15 cellular contexts compared by ENCODE assay signal in the genomic region with DNA sequence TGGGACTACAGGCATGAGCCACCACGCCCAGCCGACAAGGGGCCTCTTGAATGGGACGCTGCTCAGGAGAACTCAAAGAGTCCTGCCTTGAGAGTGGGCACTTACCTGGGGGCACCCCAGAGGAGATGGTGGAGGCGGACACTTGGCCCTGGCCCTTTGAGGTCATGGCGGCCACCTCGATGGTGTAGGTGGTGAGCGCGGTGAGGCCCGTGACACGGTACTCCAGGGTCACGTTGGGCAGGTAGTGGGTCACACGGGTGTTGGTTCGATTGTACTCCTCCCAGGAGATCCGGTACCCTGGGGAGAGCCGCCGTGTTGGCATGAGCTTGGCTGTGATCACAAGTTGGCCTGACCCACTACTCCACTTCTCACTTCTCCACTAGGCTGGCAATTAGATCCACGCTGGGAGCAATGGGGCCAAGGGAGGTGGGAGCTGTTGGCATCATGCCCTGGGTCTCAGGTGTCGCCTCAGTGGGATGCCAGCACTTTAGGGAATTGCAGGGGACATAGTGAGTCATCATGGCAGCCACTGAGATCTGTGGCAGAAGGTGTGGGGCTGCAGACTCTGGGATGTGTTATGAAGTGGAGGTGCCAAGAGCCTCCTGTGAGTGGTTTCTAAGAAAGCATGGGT.
"Had no signal": no experiment of that assay in that cellular context is flagged by ENCODE, and none has a peak within 500 bp of the region (broad histone marks: within the 10 kb centered on the region; RNA-seq: fewer than 3 reads in every experiment).

No MANE protein-coding gene starts in this region.

- H3K27ac Mint-ChIP-seq: activated CD8-positive, alpha-beta T cell treated with anti-CD3 and anti-CD28 coated beads for 36 hours; activated naive CD4-positive, alpha-beta T cell treated with anti-CD3 and anti-CD28 coated beads, Interleukin-2, amount 50 U/mL, for 24 hours; natural killer cell treated with Interleukin-12 subunit alpha and Interleukin-12 subunit beta and Interleukin-15 and Interleukin-18, amount 100 ng/mL, for 72 hours; progenitor cell of endocrine pancreas had no signal

- H3K4me3 Mint-ChIP-seq: activated CD8-positive, alpha-beta T cell treated with anti-CD3 and anti-CD28 coated beads for 36 hours; activated naive CD4-positive, alpha-beta T cell treated with anti-CD3 and anti-CD28 coated beads, Interleukin-2, amount 50 U/mL, for 24 hours; activated T-cell treated with anti-CD3 and anti-CD28 coated beads, Interleukin-2, amount 50 U/mL, for 4 hours; natural killer cell treated with Interleukin-12 subunit alpha and Interleukin-12 subunit beta and Interleukin-15 and Interleukin-18, amount 100 ng/mL, for 72 hours had no signal

- H3K4me1 Mint-ChIP-seq: activated naive CD4-positive, alpha-beta T cell treated with anti-CD3 and anti-CD28 coated beads, Interleukin-2, amount 50 U/mL, for 24 hours had no signal

- H3K36me3 ChIP-seq: esophagus muscularis mucosa, left ventricle myocardium inferior, uterus had no signal

- ATAC-seq: activated CD8-positive, alpha-beta T cell treated with anti-CD3 and anti-CD28 coated beads for 36 hours; activated T-cell treated with anti-CD3 and anti-CD28 coated beads, Interleukin-2, amount 50 U/mL, for 4 hours had no signal

- H3K9me3 Mint-ChIP-seq: activated CD8-positive, alpha-beta T cell treated with anti-CD3 and anti-CD28 coated beads for 36 hours; activated naive CD4-positive, alpha-beta T cell treated with anti-CD3 and anti-CD28 coated beads, Interleukin-2, amount 50 U/mL, for 24 hours; activated T-cell treated with anti-CD3 and anti-CD28 coated beads, Interleukin-2, amount 50 U/mL, for 4 hours; natural killer cell treated with Interleukin-12 subunit alpha and Interleukin-12 subunit beta and Interleukin-15 and Interleukin-18, amount 100 ng/mL, for 72 hours had no signal

- H3K27me3 ChIP-seq: esophagus muscularis mucosa, hepatocyte, tibial artery, uterus had no signal

- DNase-seq: activated effector memory CD4-positive, alpha-beta T cell treated with anti-CD3 and anti-CD28 coated beads, Interleukin-2, amount 50 U/mL, for 16 hours; activated T-cell treated with anti-CD3 and anti-CD28 coated beads, Interleukin-2, amount 50 U/mL, for 4 hours; amniotic stem cell; stimulated activated CD4-positive, alpha-beta T cell treated with anti-CD3 and anti-CD28 coated beads, Interleukin-4, amount 100 ng/mL, for 24 hours; tibial artery; uterus had no signal

- H3K36me3 Mint-ChIP-seq: natural killer cell treated with Interleukin-12 subunit alpha and Interleukin-12 subunit beta and Interleukin-15 and Interleukin-18, amount 100 ng/mL, for 72 hours had no signal

- H3K9me3 ChIP-seq: esophagus muscularis mucosa, left ventricle myocardium inferior, tibial artery, uterus had no signal

- H3K79me2 ChIP-seq: hepatocyte had no signal

- H3K27ac ChIP-seq: coronary artery, esophagus muscularis mucosa, hepatocyte, left ventricle myocardium inferior, skin epidermis, tibial artery, uterus had no signal

- H2AFZ ChIP-seq: hepatocyte had no signal

- H3K4me3 ChIP-seq: coronary artery, esophagus muscularis mucosa, hepatocyte, left ventricle myocardium inferior, skin epidermis, tibial artery, uterus had no signal

- H3K27me3 Mint-ChIP-seq: activated CD8-positive, alpha-beta T cell treated with anti-CD3 and anti-CD28 coated beads for 36 hours; activated naive CD4-positive, alpha-beta T cell treated with anti-CD3 and anti-CD28 coated beads, Interleukin-2, amount 50 U/mL, for 24 hours; natural killer cell treated with Interleukin-12 subunit alpha and Interleukin-12 subunit beta and Interleukin-15 and Interleukin-18, amount 100 ng/mL, for 72 hours; progenitor cell of endocrine pancreas had no signal

- H3K4me1 ChIP-seq: esophagus muscularis mucosa, left ventricle myocardium inferior, tibial artery, uterus had no signal

- H3K4me2 ChIP-seq: hepatocyte had no signal
